1 cellular context compared by ENCODE assay signal in genomic region chr22:44348963-44349950, GRCh38.
TF ChIP-seq lines count a peak whose summit lies in the region.

No MANE protein-coding gene starts in this region.

TF ChIP-seq in IMR-90, 13 proteins besides CTCF, POLR2A, EP300 and RAD21 (continued from another document):
- TF ChIP-seq USF2 (IDR thresholded peaks at IDR 0.05; ENCODE audit: low read depth, low read length) (no peak), RFX5 (IDR thresholded peaks at IDR 0.05; ENCODE audit: low read depth, low read length) (no peak), MXI1 (IDR thresholded peaks at IDR 0.05; ENCODE audit: borderline replicate concordance, low read depth, low read length) (no peak)
TF ChIP-seq in IMR-90: peak in this region for 0.
